Comparison of ENCODE assay signal across 8 cellular contexts in genomic region chr19:1261512-1261862, GRCh38. TPM values are rescaled to one million over a fixed set of nuclear protein-coding genes. Genes with fewer than 3 reads are reported as not detected.
DNase-seq lines count a peak whose midpoint lies in the region; ATAC-seq, FAIRE-seq and TF ChIP-seq lines count a peak whose summit lies in the region.

No MANE protein-coding gene starts in this region.

- H3K4me3 Mint-ChIP-seq in activated naive CD8-positive, alpha-beta T cell, result peak overlapping the region; percentile 94

- WGBS in stomach, 5 donors, result 6 to 15% (median 12%) methylated on average over 16 of the region's 16 CpGs

- peaks cover 34% of the 10 kb centered on the region for H3K4me1 ChIP-seq in HAP-1
- H3K4me1 ChIP-seq in keratinocyte (ENCODE audit: control insufficient read depth, extremely low read depth, insufficient read depth, low read length), result peaks cover 70% of the 10 kb centered on the region
- H3K4me1 ChIP-seq in stomach, result peaks cover 72 to 95% (median 89%) of the 10 kb centered on the region in 4 donors

- TF ChIP-seq EP300 in stomach (IDR thresholded peaks at IDR 0.05), result no peak

- peaks cover 11% of the 10 kb centered on the region for H4K20me1 ChIP-seq in keratinocyte (ENCODE audit: control insufficient read depth, extremely low read depth, insufficient read depth, low read length)

- intact Hi-C loops in stomach (cut with DNase I; ENCODE audit: low total_unique reads), result no loop called here

- no peak for ATAC-seq in GM21447 (IDR thresholded peaks at IDR 0.05; ENCODE audit: unreplicated experiment)

- peak overlapping the region; percentile 58 for H3K4me3 ChIP-seq in HAP-1
- peak overlapping the region; percentile 76 to 90 (median 90) for H3K4me3 ChIP-seq in keratinocyte (ENCODE audit: control insufficient read depth in 2 of 3, extremely low read depth in 1 of 3, insufficient read depth in 2 of 3, low read depth in 1 of 3, low read length in 3 of 3)
- peak overlapping the region; percentile 52 to 69 (median 62) for H3K4me3 ChIP-seq in stomach

- in situ Hi-C loops in HAP-1 (cut with MboI; ENCODE audit: low sequenced_read_pairs), result no loop called here

- H3K9me1 ChIP-seq in keratinocyte (ENCODE audit: control insufficient read depth, extremely low read depth, insufficient read depth, low read length), result peaks cover 2% of the 10 kb centered on the region

- TF ChIP-seq POLR2A in stomach (IDR thresholded peaks at IDR 0.05), result no peak

- dilution Hi-C loops in keratinocyte (cut with MboI; ENCODE audit: extremely low pct_ligation_motif_present, low sequenced_read_pairs), result no loop called here

- peak overlapping the region; percentile 96 for H3K4me2 ChIP-seq in keratinocyte (ENCODE audit: control insufficient read depth, extremely low read depth, insufficient read depth, low read depth, low read length)

- H3K9me3 Mint-ChIP-seq in activated naive CD8-positive, alpha-beta T cell (ENCODE audit: low read depth), result no peaks in the 10 kb centered on the region

- no peaks in the 10 kb centered on the region for H3K9me3 ChIP-seq in HAP-1
- no peaks in the 10 kb centered on the region for H3K9me3 ChIP-seq in keratinocyte (ENCODE audit: control insufficient read depth, low read depth, low read length)
- no peaks in the 10 kb centered on the region for H3K9me3 ChIP-seq in stomach

- TF ChIP-seq CTCF in 22Rv1 (IDR thresholded peaks at IDR 0.05), result no peak
- TF ChIP-seq CTCF in keratinocyte (optimal IDR thresholded peaks at IDR 0.05 in 1 of 3, IDR thresholded peaks at IDR 0.05 in 1 of 3, conservative IDR thresholded peaks at IDR 0.05 in 1 of 3; ENCODE audit: extremely low read depth in 1 of 3, insufficient read depth in 2 of 3, low read length in 3 of 3), result no peak
- no peak for TF ChIP-seq CTCF in stomach (IDR thresholded peaks at IDR 0.05)

- no peak overlapping the region for H2AFZ ChIP-seq in keratinocyte (ENCODE audit: control insufficient read depth, low read length)

- H3K4me1 Mint-ChIP-seq in activated naive CD8-positive, alpha-beta T cell (ENCODE audit: low read depth), result peaks cover 48% of the 10 kb centered on the region

- H3K9ac ChIP-seq in keratinocyte (ENCODE audit: control insufficient read depth, extremely low read depth, insufficient read depth, low read length), result peak overlapping the region; percentile 88

- no peak for FAIRE-seq in keratinocyte (lab: Jason Lieb, UNC)

- peak overlapping the region; percentile 91 for H3K27ac Mint-ChIP-seq in activated naive CD8-positive, alpha-beta T cell

- H3K27ac ChIP-seq in 22Rv1, result peak overlapping the region; percentile 99
- peak overlapping the region; percentile 89 for H3K27ac ChIP-seq in keratinocyte (ENCODE audit: control insufficient read depth, insufficient read depth, low read length)
- H3K27ac ChIP-seq in stomach, result peak overlapping the region; percentile 93 to 100 (median 100)

- DNase-seq in HAP-1 (ENCODE audit: low spot score in 2 of 2), result no peak
- DNase-seq in keratinocyte (ENCODE audit: low read depth, low spot score), result no peak
- no peak for DNase-seq in stomach
- DNase-seq in HCEC 1CT, result no peak
- DNase-seq in cerebellum (ENCODE audit: low spot score), result no peak

- H3K27me3 ChIP-seq in HAP-1 (ENCODE audit: low read depth) (no peaks in the 10 kb centered on the region), keratinocyte (ENCODE audit: control insufficient read depth, extremely low read depth, insufficient read depth, low read length) (no peaks in the 10 kb centered on the region), stomach (no peaks in the 10 kb centered on the region)

- H3K27me3 Mint-ChIP-seq in activated naive CD8-positive, alpha-beta T cell, result no peaks in the 10 kb centered on the region

- H3K79me2 ChIP-seq in keratinocyte (ENCODE audit: control insufficient read depth, insufficient read depth, low read length), result peaks cover 14% of the 10 kb centered on the region

- H3K36me3 Mint-ChIP-seq in activated naive CD8-positive, alpha-beta T cell, result no peaks in the 10 kb centered on the region

- H3K36me3 ChIP-seq in HAP-1 (replicated peaks) (peaks cover 22% of the 10 kb centered on the region), keratinocyte (ENCODE audit: control insufficient read depth in 2 of 2, extremely low read depth in 1 of 2, insufficient read depth in 2 of 2, low read length in 2 of 2) (peaks cover 9 to 27% of the 10 kb centered on the region in 2 experiments), stomach (peaks cover 18 to 22% (median 19%) of the 10 kb centered on the region in 4 donors)

RNA-seq across cellular contexts. Expression of gene CIRBP, which starts 7.6 kb away (rescaled TPM):
- polyA plus RNA-seq in keratinocyte (97.5 to 164 TPM (median 113 TPM) in 3 replicates), stomach (100 to 1,000 TPM; 307 to 686 (median 385) TPM)
- polyA plus RNA-seq in keratinocyte (2011; ENCODE audit: low read depth), result 140 TPM
- polyA plus RNA-seq in keratinocyte (2011; cell fraction: cytosol; rRNA removed), result 57.4 and 107 TPM in 2 replicates
- 226 and 247 TPM in 2 replicates for polyA plus RNA-seq in keratinocyte (2011; cell fraction: nucleus; rRNA removed)
- polyA plus RNA-seq in keratinocyte (2012; ENCODE audit: low replicate concordance), result 130 and 149 TPM in 2 replicates
- polyA minus RNA-seq in keratinocyte, result 15.5 to 48.4 TPM (median 20.1 TPM) in 3 replicates
- 122 TPM for polyA minus RNA-seq in keratinocyte (2011; cell fraction: cytosol; rRNA and poly(A)+ RNA removed)
- polyA minus RNA-seq in keratinocyte (2011; cell fraction: nucleus; rRNA and poly(A)+ RNA removed), result 28.2 and 42.2 TPM in 2 replicates
- total RNA-seq in stomach (100 to 1,000 TPM; 250 to 520 (median 327) TPM), cerebellum (328 TPM)

RNA-seq across cellular contexts. Expression of gene MIDN, which starts 13.1 kb away (rescaled TPM):
- 4.7 to 14.1 TPM (median 6.8 TPM) in 3 replicates for polyA plus RNA-seq in keratinocyte
- polyA plus RNA-seq in keratinocyte (2011; ENCODE audit: low read depth), result 9.3 TPM
- polyA plus RNA-seq in keratinocyte (2011; cell fraction: cytosol; rRNA removed), result 3.8 and 6.9 TPM in 2 replicates
- polyA plus RNA-seq in keratinocyte (2011; cell fraction: nucleus; rRNA removed), result 23.5 and 31.4 TPM in 2 replicates
- polyA plus RNA-seq in keratinocyte (2012; ENCODE audit: low replicate concordance), result 23.0 and 30.3 TPM in 2 replicates
- polyA minus RNA-seq in keratinocyte, result 5.9 to 26.1 TPM (median 6.6 TPM) in 3 replicates
- polyA minus RNA-seq in keratinocyte (2011; cell fraction: cytosol; rRNA and poly(A)+ RNA removed), result 44.9 TPM
- 31.4 and 35.8 TPM in 2 replicates for polyA minus RNA-seq in keratinocyte (2011; cell fraction: nucleus; rRNA and poly(A)+ RNA removed)
- 100 to 1,000 TPM in 1 of 5 donors, 10 to 100 TPM in 4; 31.6 to 118 (median 54.6) TPM for total RNA-seq in stomach
- 10 to 100 TPM; 17.0 to 29.2 (median 21.0) TPM for polyA plus RNA-seq in stomach
- 13.6 TPM for total RNA-seq in cerebellum

RNA-seq across cellular contexts. Expression of gene FAM174C, which starts 13.8 kb away (rescaled TPM):
- polyA plus RNA-seq in keratinocyte, result 18.5 to 30.1 TPM (median 27.6 TPM) in 3 replicates
- 16.5 TPM for polyA plus RNA-seq in keratinocyte (2011; ENCODE audit: low read depth)
- 23.5 and 65.8 TPM in 2 replicates for polyA plus RNA-seq in keratinocyte (2011; cell fraction: cytosol; rRNA removed)
- polyA plus RNA-seq in keratinocyte (2011; cell fraction: nucleus; rRNA removed), result 16.3 and 21.3 TPM in 2 replicates
- polyA plus RNA-seq in keratinocyte (2012; ENCODE audit: low replicate concordance), result 45.3 and 60.9 TPM in 2 replicates
- polyA minus RNA-seq in keratinocyte, result 7.1 to 15.1 TPM (median 8.0 TPM) in 3 replicates
- 49.3 TPM for polyA minus RNA-seq in keratinocyte (2011; cell fraction: cytosol; rRNA and poly(A)+ RNA removed)
- 3.1 and 5.0 TPM in 2 replicates for polyA minus RNA-seq in keratinocyte (2011; cell fraction: nucleus; rRNA and poly(A)+ RNA removed)
- 100 to 1,000 TPM in 2 of 5 donors, 10 to 100 TPM in 2, 1 to 10 TPM in 1; 6.2 to 240 (median 23.7) TPM for total RNA-seq in stomach
- 100 to 1,000 TPM in 1 of 3 donors, 10 to 100 TPM in 2; 75.8 to 102 (median 80.3) TPM for polyA plus RNA-seq in stomach
- total RNA-seq in cerebellum, result 7.0 TPM

RNA-seq across cellular contexts. Expression of gene ATP5F1D, which starts 19.9 kb away (rescaled TPM):
- polyA plus RNA-seq in keratinocyte (51.3 to 95.4 TPM (median 80.0 TPM) in 3 replicates), stomach (100 to 1,000 TPM; 355 to 508 (median 358) TPM)
- polyA plus RNA-seq in keratinocyte (2011; ENCODE audit: low read depth), result 74.6 TPM
- 33.2 and 137 TPM in 2 replicates for polyA plus RNA-seq in keratinocyte (2011; cell fraction: cytosol; rRNA removed)
- 27.1 and 36.2 TPM in 2 replicates for polyA plus RNA-seq in keratinocyte (2011; cell fraction: nucleus; rRNA removed)
- polyA plus RNA-seq in keratinocyte (2012; ENCODE audit: low replicate concordance), result 91.2 and 205 TPM in 2 replicates
- polyA minus RNA-seq in keratinocyte, result 23.4 to 39.5 TPM (median 25.4 TPM) in 3 replicates
- polyA minus RNA-seq in keratinocyte (2011; cell fraction: cytosol; rRNA and poly(A)+ RNA removed), result 297 TPM
- polyA minus RNA-seq in keratinocyte (2011; cell fraction: nucleus; rRNA and poly(A)+ RNA removed), result 29.9 and 36.3 TPM in 2 replicates
- total RNA-seq in stomach (100 to 1,000 TPM in 2 of 5 donors, 10 to 100 TPM in 3; 26.4 to 905 (median 37.9) TPM), cerebellum (10.9 TPM)

RNA-seq across cellular contexts. Expression of gene CBARP, which starts 23.7 kb away (rescaled TPM):
- polyA plus RNA-seq in keratinocyte (0.93 to 2.8 TPM (median 1.2 TPM) in 3 replicates), stomach (under 1 TPM in 2 of 3 donors, not detected in 1; 0.19 to 0.28 TPM)
- 0.51 TPM for polyA plus RNA-seq in keratinocyte (2011; ENCODE audit: low read depth)
- polyA plus RNA-seq in keratinocyte (2011; cell fraction: cytosol; rRNA removed), result 0.55 and 1.9 TPM in 2 replicates
- polyA plus RNA-seq in keratinocyte (2011; cell fraction: nucleus; rRNA removed), result 3.6 and 6.2 TPM in 2 replicates
- polyA plus RNA-seq in keratinocyte (2012; ENCODE audit: low replicate concordance), result 3.5 and 3.6 TPM in 2 replicates
- 0.30 to 1.2 TPM (median 1.2 TPM) in 3 replicates for polyA minus RNA-seq in keratinocyte
- 11.5 TPM for polyA minus RNA-seq in keratinocyte (2011; cell fraction: cytosol; rRNA and poly(A)+ RNA removed)
- 3.4 and 7.1 TPM in 2 replicates for polyA minus RNA-seq in keratinocyte (2011; cell fraction: nucleus; rRNA and poly(A)+ RNA removed)
- total RNA-seq in stomach (1 to 10 TPM in 2 of 5 donors, not detected in 3; 1.3 to 8.9 TPM), cerebellum (5.6 TPM)
